8 cellular contexts compared by ENCODE assay signal in genomic region chr16:77171750-77172635, GRCh38. TPM values are rescaled to one million over a fixed set of nuclear protein-coding genes. Genes with fewer than 3 reads are reported as not detected.
DNase-seq lines count a peak whose midpoint lies in the region; ATAC-seq, FAIRE-seq and TF ChIP-seq lines count a peak whose summit lies in the region.

No MANE protein-coding gene starts in this region.

- no peak for TF ChIP-seq EP300 in H1 (IDR thresholded peaks at IDR 0.05; ENCODE audit: borderline replicate concordance in 1 of 2, low read depth in 2 of 2, low read length in 2 of 2)

- H3K79me2 ChIP-seq in H1 (ENCODE audit: control insufficient read depth in 1 of 2, insufficient read depth in 2 of 2, low read length in 2 of 2), result no peaks in the 10 kb centered on the region

- no peaks in the 10 kb centered on the region for H3K4me1 ChIP-seq in Peyer's patch
- no peaks in the 10 kb centered on the region for H3K4me1 ChIP-seq in H1 (replicated peaks in 1 of 4; ENCODE audit: control insufficient read depth in 3 of 4, insufficient read depth in 4 of 4, low read length in 3 of 4)

- no peaks in the 10 kb centered on the region for H3K79me1 ChIP-seq in H1 (ENCODE audit: low read depth, low read length)

- no peak overlapping the region for H3K4ac ChIP-seq in H1 (replicated peaks; ENCODE audit: insufficient read length, low read depth, low read length)

- no peak overlapping the region for H4K5ac ChIP-seq in H1 (ENCODE audit: insufficient read length, low read depth, low read length)

- no peaks in the 10 kb centered on the region for H3K9me3 ChIP-seq in Peyer's patch
- no peaks in the 10 kb centered on the region for H3K9me3 ChIP-seq in H1 (ENCODE audit: insufficient read depth in 2 of 2, low read depth in 1 of 2, low read length in 1 of 2)

- no peak overlapping the region for H3K18ac ChIP-seq in H1 (ENCODE audit: extremely low read depth, low read length)

- H2BK12ac ChIP-seq in H1 (ENCODE audit: low read depth, low read length), result no peak overlapping the region

- H3K4me2 ChIP-seq in H1 (ENCODE audit: insufficient read depth in 1 of 2, low read depth in 2 of 2, low read length in 2 of 2), result no peak overlapping the region

- peak; percentile 85 to 90 for TF ChIP-seq RAD21 in H1 (IDR thresholded peaks at IDR 0.05 in 1 of 2, conservative IDR thresholded peaks at IDR 0.05 in 1 of 2; ENCODE audit: low read depth in 2 of 2, low read length in 2 of 2)

- WGBS in H1 (ENCODE audit: extremely low coverage in 1 of 2, insufficient coverage in 1 of 2, insufficient read length in 1 of 2, insufficient replicate concordance in 2 of 2, low coverage in 1 of 2, low lambda C conversion rate in 2 of 2, missing lambda C conversion rate in 1 of 2), 2 experiments, result 90% methylated on average over 5 of the region's 5 CpGs; no CpG with 5 or more reads in 1 of the 2 experiments

- no peak overlapping the region for H3K56ac ChIP-seq in H1 (replicated peaks; ENCODE audit: insufficient read length, low read depth, low read length)

- H4K20me1 ChIP-seq in H1 (replicated peaks in 1 of 2; ENCODE audit: control insufficient read depth in 1 of 2, insufficient read depth in 2 of 2, low read length in 2 of 2), result no peaks in the 10 kb centered on the region

- no peak overlapping the region for H2AK5ac ChIP-seq in H1 (ENCODE audit: low read depth, low read length)

- peak; percentile 83 for FAIRE-seq in H1 (lab: Jason Lieb, UNC)

- ATAC-seq in GM21723 (IDR thresholded peaks at IDR 0.05; ENCODE audit: unreplicated experiment), result peak; percentile 79

- no peak overlapping the region for H2AFZ ChIP-seq in H1 (ENCODE audit: low read length)

- POLR2A ChIA-PET in H1 (lab: Charles Lee; ENCODE audit: partially characterized antibody), result no interaction called here

- H2BK120ac ChIP-seq in H1 (replicated peaks; ENCODE audit: low read depth, low read length), result no peak overlapping the region

- H4K91ac ChIP-seq in H1 (replicated peaks; ENCODE audit: insufficient read length, low read length), result no peak overlapping the region

- no peaks in the 10 kb centered on the region for H3K27me3 ChIP-seq in Peyer's patch
- H3K27me3 ChIP-seq in H1 (replicated peaks in 1 of 4; ENCODE audit: control insufficient read depth in 3 of 4, extremely low read depth in 1 of 4, insufficient read depth in 3 of 4, low read length in 3 of 4), result no peaks in the 10 kb centered on the region

- H3K9ac ChIP-seq in H1 (replicated peaks in 1 of 4; ENCODE audit: extremely low read depth in 1 of 4, low read depth in 3 of 4, low read length in 3 of 4), result no peak overlapping the region

- peak in 5 of 6 experiments; percentile 70 to 76 (median 73) for TF ChIP-seq CTCF in Peyer's patch (IDR thresholded peaks at IDR 0.05)
- TF ChIP-seq CTCF in H1 (IDR thresholded peaks at IDR 0.05; ENCODE audit: control extremely low read depth in 1 of 3, insufficient read depth in 1 of 3, low read depth in 1 of 3, low read length in 3 of 3), result peak in 2 of 3 experiments; percentile 68 to 69; a peak in 3 of 4 replicates

- H2BK15ac ChIP-seq in H1 (ENCODE audit: low read length), result no peak overlapping the region

- H3K36me3 ChIP-seq in Peyer's patch, result no peaks in the 10 kb centered on the region
- no peaks in the 10 kb centered on the region for H3K36me3 ChIP-seq in H1 (ENCODE audit: control insufficient read depth in 2 of 4, insufficient read depth in 4 of 4, low read length in 3 of 4)

- CTCF ChIA-PET in H1 (lab: Charles Lee; ENCODE audit: partially characterized antibody), result interaction anchor here (0.5 to 4.9 kb wide), 54 partner anchors 9 to 1512 kb away, joined by 3 to 46 read pairs (median 4); no protein-coding TSS in a partner anchor

- no peak for TF ChIP-seq POLR2A in Peyer's patch (IDR thresholded peaks at IDR 0.05)
- TF ChIP-seq POLR2A in H1 (IDR thresholded peaks at IDR 0.05; ENCODE audit: control extremely low read depth in 1 of 2, low read depth in 2 of 2, low read length in 2 of 2), result no peak

- H3K14ac ChIP-seq in H1 (ENCODE audit: insufficient read length), result no peak overlapping the region

- no peak overlapping the region for H3K4me3 ChIP-seq in Peyer's patch
- no peak overlapping the region for H3K4me3 ChIP-seq in H1 (ENCODE audit: extremely low read depth in 1 of 4, insufficient read depth in 2 of 4, low read depth in 3 of 4, low read length in 4 of 4)

- in situ Hi-C loops in KBM-7 (cut with MboI; ENCODE audit: low pct_unique_long_range_greater_than_20kb, low sequenced_read_pairs), result loop anchor here (25.0 kb wide), 1 partner anchor 1385 kb away; no protein-coding TSS in a partner anchor

- H3K27ac ChIP-seq in Peyer's patch (no peak overlapping the region), H1 (ENCODE audit: low read depth, low read length) (no peak overlapping the region)

- peak; percentile 12 for DNase-seq in stimulated activated CD4-positive, alpha-beta T cell treated with anti-CD3 and anti-CD28 coated beads, Interleukin-2, amount 100 ng/mL, for 4 hours (ENCODE audit: low read depth)
- DNase-seq in stimulated activated CD4-positive, alpha-beta T cell treated with anti-CD3 and anti-CD28 coated beads, Interleukin-15, amount 100 ng/mL, for 24 hours, result no peak
- DNase-seq in KBM-7 (peak; percentile 55), Peyer's patch (no peak), H1 (ENCODE audit: low read depth in 1 of 2, low spot score in 2 of 2) (no peak), middle frontal gyrus (ENCODE audit: extremely low spot score, low spot score) (peak; percentile 37)
- no peak for DNase-seq in activated CD8-positive, alpha-beta memory T cell treated with anti-CD3 and anti-CD28 coated beads for 24 hours

- no peak overlapping the region for H2BK5ac ChIP-seq in H1 (ENCODE audit: low read depth, low read length)

- no peak overlapping the region for H3K23ac ChIP-seq in H1 (ENCODE audit: insufficient read length)

- H4K8ac ChIP-seq in H1 (ENCODE audit: extremely low read depth, insufficient read depth, low read length), result no peak overlapping the region

- no peaks in the 10 kb centered on the region for H3K23me2 ChIP-seq in H1 (ENCODE audit: low read depth, low read length)

- H2BK20ac ChIP-seq in H1 (ENCODE audit: low read length), result no peak overlapping the region

TF ChIP-seq in H1, 55 proteins besides CTCF, POLR2A, EP300 and RAD21:
- TF ChIP-seq, protein P1, sequence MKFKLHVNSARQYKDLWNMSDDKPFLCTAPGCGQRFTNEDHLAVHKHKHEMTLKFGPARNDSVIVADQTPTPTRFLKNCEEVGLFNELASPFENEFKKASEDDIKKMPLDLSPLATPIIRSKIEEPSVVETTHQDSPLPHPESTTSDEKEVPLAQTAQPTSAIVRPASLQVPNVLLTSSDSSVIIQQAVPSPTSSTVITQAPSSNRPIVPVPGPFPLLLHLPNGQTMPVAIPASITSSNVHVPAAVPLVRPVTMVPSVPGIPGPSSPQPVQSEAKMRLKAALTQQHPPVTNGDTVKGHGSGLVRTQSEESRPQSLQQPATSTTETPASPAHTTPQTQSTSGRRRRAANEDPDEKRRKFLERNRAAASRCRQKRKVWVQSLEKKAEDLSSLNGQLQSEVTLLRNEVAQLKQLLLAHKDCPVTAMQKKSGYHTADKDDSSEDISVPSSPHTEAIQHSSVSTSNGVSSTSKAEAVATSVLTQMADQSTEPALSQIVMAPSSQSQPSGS (IDR thresholded peaks at IDR 0.05; ENCODE audit: low read length), result no peak
- TF ChIP-seq GABPA (IDR thresholded peaks at IDR 0.05; ENCODE audit: borderline replicate concordance, insufficient read depth, low read length) (no peak), SAP30 (IDR thresholded peaks at IDR 0.05; ENCODE audit: insufficient read depth, insufficient replicate concordance, low read length) (no peak), GTF2F1 (IDR thresholded peaks at IDR 0.05; ENCODE audit: borderline replicate concordance, low read depth, low read length) (no peak), SP1 (IDR thresholded peaks at IDR 0.05; ENCODE audit: low read depth, low read length) (no peak), KDM5A (IDR thresholded peaks at IDR 0.05; ENCODE audit: low read length) (no peak), PHF8 (conservative IDR thresholded peaks at IDR 0.05; ENCODE audit: low read depth, low read length) (no peak)

RNA-seq across cellular contexts. Expression of gene MON1B, which starts 19.0 kb away (rescaled TPM):
- total RNA-seq in Peyer's patch, result 10 to 100 TPM; 20.6 to 59.4 (median 47.1) TPM
- total RNA-seq in H1 (2021; fragmentation: NEBNext Ultra II Directional; extraction: Animal tissue kit (Norgen Biotek cat#: 25700)), result 44.2 and 45.9 TPM in 2 replicates
- 20.0 and 42.4 TPM in 2 replicates for polyA plus RNA-seq in H1 (2011; rRNA removed)
- 23.9 TPM for polyA plus RNA-seq in H1 (2011; cell fraction: cytosol; rRNA removed)
- 62.1 TPM for polyA plus RNA-seq in H1 (2011; cell fraction: nucleus; rRNA removed)
- polyA plus RNA-seq in H1 (2012, experiment 1 of 2), result 20.1 to 31.4 TPM (median 27.4 TPM) in 4 replicates
- polyA plus RNA-seq in H1 (2012, experiment 2 of 2), result 13.4 TPM
- 20.7 TPM for polyA plus RNA-seq in H1 (2013, experiment 1 of 2)
- 18.6 TPM for polyA plus RNA-seq in H1 (2013, experiment 2 of 2)
- 19.3 and 19.6 TPM in 2 replicates for polyA minus RNA-seq in H1 (2011; rRNA and poly(A)+ RNA removed)
- 15.5 TPM for polyA minus RNA-seq in H1 (2011; cell fraction: cytosol; rRNA and poly(A)+ RNA removed)
- 23.6 TPM for polyA minus RNA-seq in H1 (2011; cell fraction: nucleus; rRNA and poly(A)+ RNA removed)

RNA-seq across cellular contexts. Expression of gene SYCE1L, which starts 27.2 kb away (rescaled TPM):
- total RNA-seq in Peyer's patch, result 1 to 10 TPM in 1 of 4 donors, not detected in 3; 1.9 TPM
- 5.8 and 10.0 TPM in 2 replicates for total RNA-seq in H1 (2021; fragmentation: NEBNext Ultra II Directional; extraction: Animal tissue kit (Norgen Biotek cat#: 25700))
- 2.6 and 6.8 TPM in 2 replicates for polyA plus RNA-seq in H1 (2011; rRNA removed)
- polyA plus RNA-seq in H1 (2011; cell fraction: cytosol; rRNA removed), result 1.5 TPM
- 27.2 TPM for polyA plus RNA-seq in H1 (2011; cell fraction: nucleus; rRNA removed)
- 1.8 to 20.9 TPM (median 2.9 TPM) in 4 replicates for polyA plus RNA-seq in H1 (2012, experiment 1 of 2)
- polyA plus RNA-seq in H1 (2012, experiment 2 of 2), result 0.37 TPM
- polyA plus RNA-seq in H1 (2013, experiment 1 of 2), result 8.9 TPM
- 5.8 TPM for polyA plus RNA-seq in H1 (2013, experiment 2 of 2)
- polyA minus RNA-seq in H1 (2011; rRNA and poly(A)+ RNA removed), result not detected in 2 replicates
- polyA minus RNA-seq in H1 (2011; cell fraction: cytosol; rRNA and poly(A)+ RNA removed), result not detected
- 2.2 TPM for polyA minus RNA-seq in H1 (2011; cell fraction: nucleus; rRNA and poly(A)+ RNA removed)

Comparison
In these comparisons a context has a peak if more than half of its experiments do, and no peak if none do; other contexts are left out.
1. DNase-seq: peak in stimulated activated CD4-positive, alpha-beta T cell treated with anti-CD3 and anti-CD28 coated beads, Interleukin-2, amount 100 ng/mL, for 4 hours (single experiment), KBM-7 (single experiment) and middle frontal gyrus (single experiment); none in stimulated activated CD4-positive, alpha-beta T cell treated with anti-CD3 and anti-CD28 coated beads, Interleukin-15, amount 100 ng/mL, for 24 hours (single experiment), Peyer's patch (0 of 3), H1 (0 of 2) and activated CD8-positive, alpha-beta memory T cell treated with anti-CD3 and anti-CD28 coated beads for 24 hours (single experiment).